In the genomic region with DNA sequence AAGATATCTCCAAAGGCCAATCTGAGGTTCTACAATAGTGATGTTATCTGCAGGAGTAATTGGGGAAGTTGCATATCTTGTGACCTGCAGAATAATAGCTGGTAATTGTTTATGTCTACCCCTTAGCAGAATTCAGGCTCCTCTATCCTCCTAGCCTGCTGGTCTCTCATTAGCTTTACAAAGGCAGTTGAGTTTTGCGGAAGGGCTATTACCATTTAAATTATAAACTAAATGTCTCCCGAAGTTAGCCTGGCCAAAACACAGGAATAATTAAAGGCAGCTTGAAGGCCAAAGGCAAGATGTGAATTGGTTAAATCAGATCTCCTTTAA, we compare ENCODE assay signal across 26 cellular contexts.
"Had no signal": no experiment of that assay in that cellular context is flagged by ENCODE, and none has a peak within 500 bp of the region (broad histone marks: within the 10 kb centered on the region; RNA-seq: fewer than 3 reads in every experiment).

No MANE protein-coding gene starts in this region.

- H3K4me3 Mint-ChIP-seq: activated CD8-positive, alpha-beta memory T cell treated with anti-CD3 and anti-CD28 coated beads, Interleukin-2, amount 10 ng/mL, durations not matched to agents 7 days and 5 days; activated naive CD8-positive, alpha-beta T cell treated with anti-CD3 and anti-CD28 coated beads, Interleukin-2, amount 50 U/mL, for 24 hours; activated T-cell treated with anti-CD3 and anti-CD28 coated beads, Interleukin-2, amount 50 U/mL, for 24 hours; T-helper 17 cell had no signal

- H3K36me3 Mint-ChIP-seq: activated CD8-positive, alpha-beta memory T cell treated with anti-CD3 and anti-CD28 coated beads, Interleukin-2, amount 10 ng/mL, durations not matched to agents 7 days and 5 days; activated naive CD4-positive, alpha-beta T cell treated with anti-CD3 and anti-CD28 coated beads, Interleukin-2, amount 50 U/mL, for 72 hours had no signal

- DNase-seq: activated CD4-positive, alpha-beta T cell treated with anti-CD3 and anti-CD28 coated beads for 48 hours; activated CD4-positive, alpha-beta T cell treated with anti-CD3 and anti-CD28 coated beads, Interleukin-2, amount 50 U/mL, for 4 hours; activated CD4-positive, CD25-positive, alpha-beta regulatory T cell treated with anti-CD3 and anti-CD28 coated beads, Interleukin-2, amount 50 U/mL, for 72 hours; activated CD8-positive, alpha-beta memory T cell treated with anti-CD3 and anti-CD28 coated beads, Interleukin-2, amount 10 ng/mL, durations not matched to agents 7 days and 5 days; activated effector memory CD4-positive, alpha-beta T cell treated with anti-CD3 and anti-CD28 coated beads, Interleukin-2, amount 50 U/mL, for 16 hours; activated naive CD4-positive, alpha-beta T cell treated with Interleukin-2 at 50 U/mL for 16 hours; activated naive CD8-positive, alpha-beta T cell treated with anti-CD3 and anti-CD28 coated beads, Interleukin-2, amount 50 U/mL, for 24 hours; activated T-cell treated with anti-CD3 and anti-CD28 coated beads, Interleukin-2, amount 50 U/mL, for 24 hours; amniotic stem cell; body of pancreas; central memory CD4-positive, alpha-beta T cell; KG1; NCI-H1092; NCI-H1417; NCI-H1930; NCI-H2171; NCI-H2227 treated with DMSO at 0.1 percent for 48 hours; NCI-H446 treated with DMSO at 0.1 percent for 48 hours; NCI-H526; NCI-H774; PC-3; SHP77 treated with DMSO at 0.1 percent for 48 hours; T-helper 17 cell; T-helper 9 cell had no signal

- H3K36me3 ChIP-seq: ascending aorta had no signal

- H3K4me3 ChIP-seq: ascending aorta, body of pancreas had no signal

- H3K27me3 ChIP-seq: ascending aorta, body of pancreas had no signal

- H3K27ac Mint-ChIP-seq: activated CD8-positive, alpha-beta memory T cell treated with anti-CD3 and anti-CD28 coated beads, Interleukin-2, amount 10 ng/mL, durations not matched to agents 7 days and 5 days; activated naive CD8-positive, alpha-beta T cell treated with anti-CD3 and anti-CD28 coated beads, Interleukin-2, amount 50 U/mL, for 24 hours; activated T-cell treated with anti-CD3 and anti-CD28 coated beads, Interleukin-2, amount 50 U/mL, for 24 hours; T-helper 17 cell had no signal

- H3K4me1 ChIP-seq: body of pancreas had no signal

- H3K27ac ChIP-seq: ascending aorta, body of pancreas had no signal

- ATAC-seq: activated CD8-positive, alpha-beta memory T cell treated with anti-CD3 and anti-CD28 coated beads, Interleukin-2, amount 10 ng/mL, durations not matched to agents 7 days and 5 days; activated naive CD4-positive, alpha-beta T cell treated with anti-CD3 and anti-CD28 coated beads, Interleukin-2, amount 50 U/mL, for 72 hours; activated naive CD8-positive, alpha-beta T cell treated with anti-CD3 and anti-CD28 coated beads, Interleukin-2, amount 50 U/mL, for 24 hours; body of pancreas; PC-3; T-helper 17 cell had no signal

- H3K9me3 ChIP-seq: ascending aorta, body of pancreas had no signal

- H3K9me3 Mint-ChIP-seq: activated naive CD4-positive, alpha-beta T cell treated with anti-CD3 and anti-CD28 coated beads, Interleukin-2, amount 50 U/mL, for 72 hours; activated naive CD8-positive, alpha-beta T cell treated with anti-CD3 and anti-CD28 coated beads, Interleukin-2, amount 50 U/mL, for 24 hours; activated T-cell treated with anti-CD3 and anti-CD28 coated beads, Interleukin-2, amount 50 U/mL, for 24 hours had no signal

- H3K27me3 Mint-ChIP-seq: activated T-cell treated with anti-CD3 and anti-CD28 coated beads, Interleukin-2, amount 50 U/mL, for 24 hours had no signal
